1 cellular context compared by ENCODE assay signal in genomic region chr4:37685726-37686372, GRCh38.
A peak's percentile ranks its signal among the peaks of the same experiment; 100 is the strongest.
TF ChIP-seq lines count a peak whose summit lies in the region.

No MANE protein-coding gene starts in this region.

TF ChIP-seq in HepG2, 621 proteins besides CTCF, POLR2A, EP300 and RAD21 (continued from another document and continues in another):
- no peak for TF ChIP-seq ZNF276 (CRISPR knock-in tag; IDR thresholded peaks at IDR 0.05; ENCODE audit: low read depth)
- TF ChIP-seq JARID2 (CRISPR knock-in tag; IDR thresholded peaks at IDR 0.05; ENCODE audit: insufficient replicate concordance): no peak
- no peak for TF ChIP-seq DNMT1 (CRISPR knock-in tag; IDR thresholded peaks at IDR 0.05)
- TF ChIP-seq ZNF740 (CRISPR knock-in tag; IDR thresholded peaks at IDR 0.05): no peak
- no peak for TF ChIP-seq TAF15 (IDR thresholded peaks at IDR 0.05; ENCODE audit: low read depth, low read length, poor library complexity, severe bottlenecking)
- TF ChIP-seq ZNF205 (CRISPR knock-in tag; IDR thresholded peaks at IDR 0.05): no peak
- TF ChIP-seq RBAK (CRISPR knock-in tag; IDR thresholded peaks at IDR 0.05): no peak
- no peak; the same call in 1 of the 2 replicates for TF ChIP-seq ZNF225 (CRISPR knock-in tag; IDR thresholded peaks at IDR 0.05)
- no peak for TF ChIP-seq THAP11 (CRISPR knock-in tag; IDR thresholded peaks at IDR 0.05)
- TF ChIP-seq PCBP2 (optimal IDR thresholded peaks at IDR 0.05; ENCODE audit: low read depth, low read length, poor library complexity, severe bottlenecking): no peak
- no peak for TF ChIP-seq LCORL (IDR thresholded peaks at IDR 0.05)
- no peak for TF ChIP-seq LCORL (CRISPR knock-in tag; IDR thresholded peaks at IDR 0.05)
- TF ChIP-seq U2AF2 (IDR thresholded peaks at IDR 0.05; ENCODE audit: low read depth, low read length): no peak
- TF ChIP-seq NR0B2 (CRISPR knock-in tag; IDR thresholded peaks at IDR 0.05): no peak
- no peak; the same call in 1 of the 2 replicates for TF ChIP-seq ZNF503 (CRISPR knock-in tag; IDR thresholded peaks at IDR 0.05)
- TF ChIP-seq GTF2F1 (IDR thresholded peaks at IDR 0.05; ENCODE audit: low read length): no peak
- no peak for TF ChIP-seq ZC3H13 (CRISPR knock-in tag; IDR thresholded peaks at IDR 0.05)
- TF ChIP-seq HIC2 (CRISPR knock-in tag; IDR thresholded peaks at IDR 0.05; ENCODE audit: low read depth): no peak; the same call in 1 of the 2 replicates
- TF ChIP-seq ZBTB14 (CRISPR knock-in tag; IDR thresholded peaks at IDR 0.05): no peak
- no peak for TF ChIP-seq IRF1 (CRISPR knock-in tag; IDR thresholded peaks at IDR 0.05; ENCODE audit: low read depth)
- no peak for TF ChIP-seq ZNF260 (CRISPR knock-in tag; IDR thresholded peaks at IDR 0.05; ENCODE audit: borderline replicate concordance, low read depth)
- TF ChIP-seq ZNF614 (CRISPR knock-in tag; IDR thresholded peaks at IDR 0.05; ENCODE audit: borderline replicate concordance): peak; percentile 26; the same call in 1 of the 2 replicates
- peak; percentile 64 for TF ChIP-seq ZNF263 (CRISPR knock-in tag; IDR thresholded peaks at IDR 0.05)
- no peak for TF ChIP-seq ZSCAN20 (CRISPR knock-in tag; IDR thresholded peaks at IDR 0.05; ENCODE audit: borderline replicate concordance)
- TF ChIP-seq MTA1 (CRISPR knock-in tag; IDR thresholded peaks at IDR 0.05; ENCODE audit: borderline replicate concordance): no peak
- no peak for TF ChIP-seq CHCHD3 (CRISPR knock-in tag; IDR thresholded peaks at IDR 0.05)
- no peak; the same call in none of the 2 replicates for TF ChIP-seq ZNF501 (CRISPR knock-in tag; IDR thresholded peaks at IDR 0.05)
- TF ChIP-seq SNAI1 (CRISPR knock-in tag; IDR thresholded peaks at IDR 0.05; ENCODE audit: borderline replicate concordance): no peak
- no peak for TF ChIP-seq RFXANK (CRISPR knock-in tag; IDR thresholded peaks at IDR 0.05)
- TF ChIP-seq PRDM10 (CRISPR knock-in tag; IDR thresholded peaks at IDR 0.05; ENCODE audit: low read depth): no peak
- no peak for TF ChIP-seq ARNT (IDR thresholded peaks at IDR 0.05)
- no peak for TF ChIP-seq CREB1 (IDR thresholded peaks at IDR 0.05)
- no peak for TF ChIP-seq CREB1 (CRISPR knock-in tag; IDR thresholded peaks at IDR 0.05)
- TF ChIP-seq ATAD3A (CRISPR knock-in tag; IDR thresholded peaks at IDR 0.05): no peak
- no peak for TF ChIP-seq SNAPC4 (CRISPR knock-in tag; IDR thresholded peaks at IDR 0.05)
- no peak for TF ChIP-seq ZXDC (CRISPR knock-in tag; IDR thresholded peaks at IDR 0.05)
- peak; percentile 41; the same call in 1 of the 2 replicates for TF ChIP-seq ZNF580 (CRISPR knock-in tag; IDR thresholded peaks at IDR 0.05; ENCODE audit: borderline replicate concordance, low read depth)
- TF ChIP-seq HNRNPLL (IDR thresholded peaks at IDR 0.05; ENCODE audit: low read depth, low read length, poor library complexity, severe bottlenecking): no peak
- no peak for TF ChIP-seq TBX3 (IDR thresholded peaks at IDR 0.05; ENCODE audit: borderline replicate concordance)
